8 cellular contexts compared by ENCODE assay signal in the genomic region with DNA sequence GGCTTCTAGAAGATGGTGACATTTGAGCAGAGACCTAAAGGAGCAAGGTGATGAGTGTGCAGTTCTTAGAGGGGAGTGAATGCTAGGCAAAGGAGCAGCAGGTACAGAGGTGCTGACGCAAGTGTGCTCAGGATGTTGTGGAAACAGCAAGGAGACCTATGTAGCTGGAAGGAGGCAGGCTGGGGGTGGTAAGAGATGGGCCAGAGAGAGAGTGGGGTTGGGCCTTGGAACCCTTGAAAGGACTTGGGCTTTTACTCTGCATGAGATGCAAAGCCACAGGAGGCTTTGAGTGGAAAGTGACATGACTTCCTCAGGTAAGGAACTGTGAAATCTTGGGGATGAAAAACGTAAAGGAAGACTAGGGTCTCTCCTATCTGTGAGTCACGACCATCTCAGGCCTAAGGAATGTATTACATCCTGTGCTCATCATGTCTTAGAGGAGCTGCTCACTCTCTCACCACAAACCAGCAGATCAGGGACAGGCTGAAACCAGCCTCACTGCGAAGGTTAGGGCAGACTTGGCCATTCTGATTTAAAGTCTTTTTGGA.
DNase-seq lines count a peak whose midpoint lies in the region; ATAC-seq and TF ChIP-seq lines count a peak whose summit lies in the region.

No MANE protein-coding gene starts in this region.

- DNase-seq in Caki2 (ENCODE audit: low read depth) = peak; percentile 67
- peak; percentile 91 for DNase-seq in HS-5 (ENCODE audit: low read depth)
- DNase-seq in amniotic epithelial cell (ENCODE audit: low read depth) = peak; percentile 95
- no peak for DNase-seq in esophagus squamous epithelium (lab: John Stamatoyannopoulos, UW)
- no peak for DNase-seq in NCI-H2196 treated with DMSO at 0.1 percent for 48 hours (lab: John Stamatoyannopoulos, UW; ENCODE audit: unreplicated experiment)
- DNase-seq in nephron progenitor cell = no peak

- no peaks in the 10 kb centered on the region for H3K9me3 ChIP-seq in mesodermal cell (ENCODE audit: control insufficient read depth, low read length)
- H3K9me3 ChIP-seq in esophagus squamous epithelium = no peaks in the 10 kb centered on the region

- peaks cover 38% of the 10 kb centered on the region for H3K36me3 ChIP-seq in mesodermal cell (ENCODE audit: control insufficient read depth, insufficient read depth, low read length)
- H3K36me3 ChIP-seq in esophagus squamous epithelium = no peaks in the 10 kb centered on the region

- peaks cover 30% of the 10 kb centered on the region for H3K4me1 Mint-ChIP-seq in nephron progenitor cell

- no peak overlapping the region for H3K27ac Mint-ChIP-seq in nephron progenitor cell

- no peak for ATAC-seq in HG03354 (IDR thresholded peaks at IDR 0.05; ENCODE audit: poor library complexity, severe bottlenecking, unreplicated experiment)

- H3K9me3 Mint-ChIP-seq in nephron progenitor cell = no peaks in the 10 kb centered on the region

- no peak for TF ChIP-seq CTCF in esophagus squamous epithelium (IDR thresholded peaks at IDR 0.05)
- TF ChIP-seq CTCF in nephron progenitor cell (IDR thresholded peaks at IDR 0.05) = no peak

- intact Hi-C loops in esophagus squamous epithelium (cut with DNase I) = no loop called here

- WGBS in mesodermal cell (ENCODE audit: insufficient coverage in 2 of 2), 2 experiments = 0% methylated on average over 1 to 3 of the region's 4 CpGs
- 16 to 21% methylated on average over 4 of the region's 4 CpGs for WGBS in esophagus squamous epithelium, 2 donors

- H3K27me3 ChIP-seq in esophagus squamous epithelium = no peaks in the 10 kb centered on the region

- H3K27ac ChIP-seq in mesodermal cell (ENCODE audit: low read depth, low read length, severe bottlenecking) (peak overlapping the region; percentile 80), esophagus squamous epithelium (peak overlapping the region in 2 of 4 donors; percentile 6 to 10)

- in situ Hi-C loops in Caki2 (cut with HindIII; ENCODE audit: low pct_unique_long_range_greater_than_20kb, low sequenced_read_pairs) = no loop called here

- no peak for TF ChIP-seq POLR2A in esophagus squamous epithelium (IDR thresholded peaks at IDR 0.05)

- peaks cover 12% of the 10 kb centered on the region for H3K27me3 Mint-ChIP-seq in nephron progenitor cell (ENCODE audit: low read depth, poor library complexity)

- H3K4me3 ChIP-seq in mesodermal cell (ENCODE audit: extremely low read depth, insufficient read depth, low read length, poor library complexity, severe bottlenecking) (no peak overlapping the region), esophagus squamous epithelium (no peak overlapping the region)

- H3K4me1 ChIP-seq in mesodermal cell (ENCODE audit: control insufficient read depth, insufficient read depth, low read length, poor library complexity, severe bottlenecking) (peaks cover 35% of the 10 kb centered on the region), esophagus squamous epithelium (peaks cover 5 to 25% (median 6%) of the 10 kb centered on the region in 3 donors)

- H3K36me3 Mint-ChIP-seq in nephron progenitor cell (ENCODE audit: low read depth) = no peaks in the 10 kb centered on the region

- H3K4me3 Mint-ChIP-seq in nephron progenitor cell = no peak overlapping the region

Comparison
In these comparisons a context has a peak if more than half of its experiments do, and no peak if none do; other contexts are left out.
1. DNase-seq: peak in Caki2 (single experiment), HS-5 (single experiment) and amniotic epithelial cell (single experiment); none in esophagus squamous epithelium (single experiment), NCI-H2196 treated with DMSO at 0.1 percent for 48 hours (single experiment) and nephron progenitor cell (single experiment).